1 cellular context compared by ENCODE assay signal in genomic region chr2:230748087-230748486, GRCh38.
TF ChIP-seq lines count a peak whose summit lies in the region.

No MANE protein-coding gene starts in this region.

TF ChIP-seq in HEK293T, 16 proteins besides CTCF, POLR2A, EP300 and RAD21:
- TF ChIP-seq CTBP1 (IDR thresholded peaks at IDR 0.05; ENCODE audit: borderline replicate concordance) (no peak), FOXM1 (IDR thresholded peaks at IDR 0.05; ENCODE audit: borderline replicate concordance) (no peak), ZNF384 (IDR thresholded peaks at IDR 0.05) (no peak), ELF4 (IDR thresholded peaks at IDR 0.05) (no peak), HDGF (IDR thresholded peaks at IDR 0.05; ENCODE audit: borderline replicate concordance) (no peak), LEF1 (IDR thresholded peaks at IDR 0.05; ENCODE audit: borderline replicate concordance) (no peak), SUZ12 (IDR thresholded peaks at IDR 0.05) (no peak), FOXK2 (IDR thresholded peaks at IDR 0.05) (no peak)
